Comparison of ENCODE assay signal across 25 cellular contexts in genomic region chr3:22161315-22161714, GRCh38.
DNase-seq lines count a peak whose midpoint lies in the region; ATAC-seq, FAIRE-seq and TF ChIP-seq lines count a peak whose summit lies in the region.
"Had no signal": no experiment of that assay in that cellular context is flagged by ENCODE, and none has a peak within 500 bp of the region (broad histone marks: within the 10 kb centered on the region; RNA-seq: fewer than 3 reads in every experiment).

No MANE protein-coding gene starts in this region.

- H3K9me2 ChIP-seq in PC-3 (replicated peaks; ENCODE audit: low read length) = no peaks in the 10 kb centered on the region

- H3K27ac ChIP-seq in PC-3 (ENCODE audit: low read length) (peak overlapping the region; percentile 33), endothelial cell of umbilical vein (ENCODE audit: insufficient read depth, low read depth, low read length) (no peak overlapping the region), small intestine (ENCODE audit: low read depth in 1 of 2, low read length in 1 of 2) (no peak overlapping the region), heart left ventricle (no peak overlapping the region)
- H3K27ac ChIP-seq: BLaER1 had no signal

- H3K9me1 ChIP-seq in endothelial cell of umbilical vein (replicated peaks; ENCODE audit: control insufficient read depth, extremely low read depth, insufficient read depth, low read length) = no peaks in the 10 kb centered on the region

- no peaks in the 10 kb centered on the region for H4K20me1 ChIP-seq in PC-3 (ENCODE audit: low read length)
- H4K20me1 ChIP-seq in endothelial cell of umbilical vein (replicated peaks; ENCODE audit: control insufficient read depth, extremely low read depth, insufficient read depth, low read length) = no peaks in the 10 kb centered on the region
- H4K20me1 ChIP-seq: BLaER1 had no signal

- no peaks in the 10 kb centered on the region for H3F3A ChIP-seq in PC-3 (ENCODE audit: low read length, unreplicated experiment)

- H3K36me3 ChIP-seq in PC-3 (ENCODE audit: low read depth, low read length) (no peaks in the 10 kb centered on the region), bronchial epithelial cell (ENCODE audit: control insufficient read depth, insufficient read depth, low read length) (no peaks in the 10 kb centered on the region), endothelial cell of umbilical vein (ENCODE audit: control insufficient read depth in 2 of 2, extremely low read depth in 1 of 2, insufficient read depth in 2 of 2, low read length in 2 of 2) (no peaks in the 10 kb centered on the region), small intestine (ENCODE audit: control insufficient read depth in 2 of 2, insufficient read depth in 2 of 2, low read length in 2 of 2) (no peaks in the 10 kb centered on the region), heart left ventricle (no peaks in the 10 kb centered on the region)
- H3K36me3 ChIP-seq: BE2C, BLaER1 had no signal

- ATAC-seq in PC-3 = peak; percentile 61
- no peak for ATAC-seq in heart left ventricle
- no peak for ATAC-seq in GM18517 (IDR thresholded peaks at IDR 0.05; ENCODE audit: unreplicated experiment)

- no peaks in the 10 kb centered on the region for H3K79me2 ChIP-seq in PC-3 (ENCODE audit: low read length)
- H3K79me2 ChIP-seq in endothelial cell of umbilical vein (ENCODE audit: control insufficient read depth, insufficient read depth, low read length) = no peaks in the 10 kb centered on the region

- no peaks in the 10 kb centered on the region for H3K9me3 ChIP-seq in PC-3 (ENCODE audit: low read length)
- H3K9me3 ChIP-seq in endothelial cell of umbilical vein (replicated peaks; ENCODE audit: control insufficient read depth, insufficient read depth, low read length) = no peaks in the 10 kb centered on the region
- no peaks in the 10 kb centered on the region for H3K9me3 ChIP-seq in small intestine (ENCODE audit: control insufficient read depth, low read depth)
- no peaks in the 10 kb centered on the region for H3K9me3 ChIP-seq in heart left ventricle
- H3K9me3 ChIP-seq: BE2C, BLaER1 had no signal

- FAIRE-seq in bronchial epithelial cell (lab: Jason Lieb, UNC) (no peak), endothelial cell of umbilical vein (lab: Jason Lieb, UNC) (no peak), small intestine (lab: Jason Lieb, UNC) (peak; percentile 23)
- FAIRE-seq: GM12891 had no signal

- TF ChIP-seq POLR2A in endothelial cell of umbilical vein (IDR thresholded peaks at IDR 0.05; ENCODE audit: low read depth, low read length) = no peak
- no peak for TF ChIP-seq POLR2A in heart left ventricle (IDR thresholded peaks at IDR 0.05)

- H3K4me2 ChIP-seq in PC-3 (ENCODE audit: low read length) (peak overlapping the region; percentile 54), endothelial cell of umbilical vein (ENCODE audit: insufficient read depth, low read length) (no peak overlapping the region)
- H3K4me2 ChIP-seq: BLaER1 had no signal

- BruUV-seq in PC-3 (replicated peaks; lab: Mats Ljungman, UMichigan) (no TSS peak), endothelial cell of umbilical vein (replicated peaks; lab: Mats Ljungman, UMichigan) (no TSS peak)

- POLR2A ChIA-PET in PC-3 (lab: Charles Lee; ENCODE audit: unreplicated experiment) = interaction anchor here (0.6 to 1.2 kb wide), 6 partner anchors 330 to 1841 kb away, joined by 3 to 7 read pairs (median 4); no protein-coding TSS in a partner anchor
- POLR2A ChIA-PET in endothelial cell of umbilical vein (lab: Charles Lee) = no interaction called here

- CTCF ChIA-PET in PC-3 (lab: Charles Lee) = interaction anchor here (0.8 kb wide), 1 partner anchor 15 kb away, joined by 5 read pairs; no protein-coding TSS in a partner anchor
- CTCF ChIA-PET in endothelial cell of umbilical vein (lab: Charles Lee) = no interaction called here

- H3K4me3 ChIP-seq in PC-3 (ENCODE audit: low read length) (no peak overlapping the region), bronchial epithelial cell (ENCODE audit: low read depth, low read length) (no peak overlapping the region), endothelial cell of umbilical vein (replicated peaks in 1 of 3; ENCODE audit: insufficient read depth in 1 of 3, low read depth in 1 of 3, low read length in 3 of 3) (no peak overlapping the region), small intestine (ENCODE audit: low read depth in 1 of 2, low read length in 2 of 2) (no peak overlapping the region), heart left ventricle (no peak overlapping the region)
- H3K4me3 ChIP-seq: BLaER1 had no signal

- peak; percentile 79 for DNase-seq in PC-3
- DNase-seq in bronchial epithelial cell (ENCODE audit: low read depth) = peak; percentile 4
- no peak for DNase-seq in endothelial cell of umbilical vein (ENCODE audit: low read depth, low spot score)
- DNase-seq in small intestine = no peak
- no peak for DNase-seq in GM03348 (ENCODE audit: low spot score)
- DNase-seq in heart left ventricle = no peak
- DNase-seq in NCI-H524 (lab: John Stamatoyannopoulos, UW) = no peak
- DNase-seq: 8988T; ACHN; BE2C; C1 segment of cervical spinal cord; CD4-positive, alpha-beta memory T cell; CD4-positive, CD25-positive, alpha-beta regulatory T cell; CD8-positive, alpha-beta memory T cell; COR-L47; DMS 273 treated with DMSO at 0.1 percent for 48 hours; DMS153; DMS53; DMS79; DND-41; EL; GDM1 had no signal

- no peak for TF ChIP-seq CTCF in PC-3 (conservative IDR thresholded peaks at IDR 0.05; ENCODE audit: low read depth, low read length)
- TF ChIP-seq CTCF in bronchial epithelial cell (IDR thresholded peaks at IDR 0.05; ENCODE audit: insufficient read depth, low read length, severe bottlenecking) = no peak
- no peak for TF ChIP-seq CTCF in endothelial cell of umbilical vein (IDR thresholded peaks at IDR 0.05; ENCODE audit: extremely low read depth in 1 of 2, insufficient read depth in 1 of 2, low read depth in 1 of 2, low read length in 2 of 2)
- no peak for TF ChIP-seq CTCF in heart left ventricle (IDR thresholded peaks at IDR 0.05)

- H2AFZ ChIP-seq in PC-3 (ENCODE audit: low read length) = no peak overlapping the region
- H2AFZ ChIP-seq in endothelial cell of umbilical vein (ENCODE audit: low read depth, low read length) = no peak overlapping the region

- dilution Hi-C loops in endothelial cell of umbilical vein (cut with MboI; ENCODE audit: extremely low pct_ligation_motif_present, low sequenced_read_pairs) = no loop called here

- H3K4me1 ChIP-seq in PC-3 (ENCODE audit: insufficient read depth, low read length) (peaks cover 46% of the 10 kb centered on the region), endothelial cell of umbilical vein (ENCODE audit: control insufficient read depth, extremely low read depth, insufficient read depth, low read length) (no peaks in the 10 kb centered on the region), small intestine (ENCODE audit: control insufficient read depth in 2 of 2, insufficient read depth in 1 of 2, low read depth in 1 of 2, low read length in 1 of 2) (no peaks in the 10 kb centered on the region), heart left ventricle (no peaks in the 10 kb centered on the region)
- H3K4me1 ChIP-seq: BE2C, BLaER1 had no signal

- H3K27me3 ChIP-seq in PC-3 (ENCODE audit: low read length) (no peaks in the 10 kb centered on the region), bronchial epithelial cell (ENCODE audit: control insufficient read depth, insufficient read depth, low read length) (no peaks in the 10 kb centered on the region), endothelial cell of umbilical vein (ENCODE audit: control insufficient read depth in 2 of 2, insufficient read depth in 2 of 2, low read length in 2 of 2) (no peaks in the 10 kb centered on the region), small intestine (ENCODE audit: control insufficient read depth in 2 of 2, insufficient read depth in 2 of 2, low read length in 2 of 2) (no peaks in the 10 kb centered on the region), heart left ventricle (no peaks in the 10 kb centered on the region)
- H3K27me3 ChIP-seq: BE2C, BLaER1 had no signal

- intact Hi-C loops in PC-3 (cut with micrococcal nuclease) = loop anchor here (1.0 kb wide), 1 partner anchor 14 kb away; no protein-coding TSS in a partner anchor
- intact Hi-C loops in endothelial cell of umbilical vein (cut with micrococcal nuclease) = no loop called here
- intact Hi-C loops in heart left ventricle (cut with DNase I) = no loop called here

- H3K9ac ChIP-seq in PC-3 (ENCODE audit: low read length) = no peak overlapping the region
- H3K9ac ChIP-seq in endothelial cell of umbilical vein (replicated peaks; ENCODE audit: extremely low read depth, insufficient read depth, low read length) = no peak overlapping the region
- H3K9ac ChIP-seq: BLaER1 had no signal

TF ChIP-seq in endothelial cell of umbilical vein, 7 proteins besides CTCF, POLR2A, EP300 and RAD21:
- TF ChIP-seq MAX (IDR thresholded peaks at IDR 0.05; ENCODE audit: insufficient read depth, insufficient read length) (no peak), POLR2AphosphoS5 (IDR thresholded peaks at IDR 0.05; ENCODE audit: insufficient read depth, low read depth, low read length) (no peak), MYC (IDR thresholded peaks at IDR 0.05; ENCODE audit: low read depth, low read length) (no peak), FOS (IDR thresholded peaks at IDR 0.05; ENCODE audit: borderline replicate concordance, insufficient read depth, low read length) (peak; percentile 24), JUN (IDR thresholded peaks at IDR 0.05; ENCODE audit: borderline replicate concordance, insufficient read depth, insufficient read length, low read depth) (no peak), GATA2 (IDR thresholded peaks at IDR 0.05; ENCODE audit: insufficient read depth, insufficient read length, low read depth, low read length) (no peak)

Comparison
In these comparisons a context has a peak if more than half of its experiments do, and no peak if none do; other contexts are left out.
1. DNase-seq: peak in PC-3 (single experiment) and bronchial epithelial cell (single experiment); none in endothelial cell of umbilical vein (single experiment), small intestine (single experiment), GM03348 (single experiment), heart left ventricle (0 of 5) and NCI-H524 (0 of 2).